Comparison of ENCODE assay signal across 8 cellular contexts in the genomic region with DNA sequence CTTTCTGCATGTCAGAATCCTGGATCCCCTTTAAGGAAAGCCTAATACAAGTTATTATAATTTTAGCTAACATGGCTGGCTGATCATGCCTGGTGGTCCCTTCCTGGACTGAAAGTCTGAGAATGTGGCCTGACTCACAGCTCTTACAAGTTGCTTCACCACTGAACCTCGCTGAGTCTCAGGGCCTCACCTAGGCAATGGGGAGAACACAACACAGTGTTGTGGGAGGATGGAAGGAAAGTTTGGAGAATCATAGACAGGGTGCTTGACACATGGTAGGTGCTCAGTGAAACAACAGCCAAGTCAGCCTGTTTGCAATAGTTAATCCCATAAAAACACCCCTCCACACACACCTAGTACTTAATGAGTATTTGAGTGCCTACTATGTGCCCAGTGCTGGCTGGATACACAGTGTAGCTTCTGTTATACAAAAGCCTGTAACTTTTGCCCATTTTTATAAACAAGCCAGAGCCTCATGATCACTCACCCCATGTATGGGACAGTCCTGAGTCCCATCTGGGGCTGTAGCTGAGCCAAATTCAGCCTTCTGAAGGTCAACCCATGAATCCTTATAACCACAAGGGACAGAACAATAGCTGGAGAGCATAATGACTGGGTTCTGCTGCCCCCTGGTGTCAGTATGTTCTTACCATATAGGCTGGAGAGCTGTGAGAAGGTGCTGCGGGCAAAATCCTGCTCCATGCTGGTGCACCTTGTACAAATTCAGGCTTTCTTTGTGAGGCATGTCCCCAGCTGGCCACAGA. TPM values are rescaled to one million over a fixed set of nuclear protein-coding genes. Genes with fewer than 3 reads are reported as not detected.
DNase-seq lines count a peak whose midpoint lies in the region; ATAC-seq and TF ChIP-seq lines count a peak whose summit lies in the region.

No MANE protein-coding gene starts in this region.

- no peak overlapping the region for H3K4me3 Mint-ChIP-seq in T-helper 2 cell treated with Interferon-gamma antibody and Interleukin-4, amounts not matched to agents 5 μg/mL and 100 μg/mL, for 36 hours

- no peak overlapping the region for H3K27ac Mint-ChIP-seq in T-helper 2 cell treated with Interferon-gamma antibody and Interleukin-4, amounts not matched to agents 5 μg/mL and 100 μg/mL, for 36 hours

- no peaks in the 10 kb centered on the region for H3K9me3 Mint-ChIP-seq in T-helper 2 cell treated with Interferon-gamma antibody and Interleukin-4, amounts not matched to agents 5 μg/mL and 100 μg/mL, for 36 hours

- no peaks in the 10 kb centered on the region for H3K36me3 Mint-ChIP-seq in T-helper 2 cell treated with Interferon-gamma antibody and Interleukin-4, amounts not matched to agents 5 μg/mL and 100 μg/mL, for 36 hours (ENCODE audit: low read depth)

- peaks cover 37% of the 10 kb centered on the region for H3K27me3 Mint-ChIP-seq in T-helper 2 cell treated with Interferon-gamma antibody and Interleukin-4, amounts not matched to agents 5 μg/mL and 100 μg/mL, for 36 hours (ENCODE audit: low read depth)

- no peak overlapping the region for H3K4me3 ChIP-seq in retinal pigment epithelial cell (ENCODE audit: low read length)

- TF ChIP-seq CTCF in GM12874 (IDR thresholded peaks at IDR 0.05; ENCODE audit: insufficient read depth, low read depth, low read length) (peak; percentile 67), retinal pigment epithelial cell (conservative IDR thresholded peaks at IDR 0.05; ENCODE audit: low read depth, low read length) (peak; percentile 75)

- DNase-seq in NCI-H146 (lab: John Stamatoyannopoulos, UW) (peak; percentile 78), amygdala (lab: John Stamatoyannopoulos, UW) (peak in 51 of 56 donors; percentile 26 to 95 (median 67)), left ventricle myocardium superior (peak; percentile 72), retinal pigment epithelial cell (ENCODE audit: low read depth) (peak; percentile 31)
- DNase-seq in T-helper 2 cell treated with Interferon-gamma antibody and Interleukin-4, amounts not matched to agents 5 μg/mL and 100 μg/mL, for 36 hours (ENCODE audit: low spot score), result peak; percentile 71

- peaks cover 27% of the 10 kb centered on the region for H3K4me1 Mint-ChIP-seq in T-helper 2 cell treated with Interferon-gamma antibody and Interleukin-4, amounts not matched to agents 5 μg/mL and 100 μg/mL, for 36 hours (ENCODE audit: low read depth)

- intact Hi-C loops in left ventricle myocardium superior (cut with micrococcal nuclease), result loop anchor here (2.0 kb wide), 1 partner anchor 419 kb away; no protein-coding TSS in a partner anchor

- ATAC-seq in HG02588 (IDR thresholded peaks at IDR 0.05; ENCODE audit: unreplicated experiment) (peak; percentile 70), left ventricle myocardium superior (peak; percentile 70), HG02970 (IDR thresholded peaks at IDR 0.05; ENCODE audit: low FRiP score, unreplicated experiment) (no peak)

RNA-seq across cellular contexts. Expression of a gene that starts 3.9 kb away (rescaled TPM):
- 4.4 TPM for total RNA-seq in left ventricle myocardium superior

RNA-seq across cellular contexts. Expression of a gene that starts 52.9 kb away (rescaled TPM):
- total RNA-seq in left ventricle myocardium superior, result not detected
